Comparison of ENCODE assay signal across 1 cellular context in genomic region chr11:19715373-19715772, GRCh38.
A peak's percentile ranks its signal among the peaks of the same experiment; 100 is the strongest.
TF ChIP-seq lines count a peak whose summit lies in the region.

No MANE protein-coding gene starts in this region.

TF ChIP-seq in SK-N-SH, 30 proteins besides CTCF, POLR2A, EP300 and RAD21 (continued from another document):
- TF ChIP-seq EZH2phosphoT487 (IDR thresholded peaks at IDR 0.05; ENCODE audit: borderline replicate concordance, low read depth): no peak
- no peak; the same call in 1 of the 2 replicates for TF ChIP-seq TAF1 (IDR thresholded peaks at IDR 0.05; ENCODE audit: borderline replicate concordance, low read depth, low read length)
- TF ChIP-seq SMC3 (IDR thresholded peaks at IDR 0.05; ENCODE audit: low read depth, low read length): no peak
- TF ChIP-seq NRF1 (IDR thresholded peaks at IDR 0.05; ENCODE audit: low read depth, low read length): no peak
- TF ChIP-seq REST (IDR thresholded peaks at IDR 0.05; ENCODE audit: low read depth, low read length): no peak
- peak; percentile 42; the same call in 1 of the 2 replicates for TF ChIP-seq NFIC (IDR thresholded peaks at IDR 0.05; ENCODE audit: borderline replicate concordance)
- TF ChIP-seq MEF2A (IDR thresholded peaks at IDR 0.05; ENCODE audit: borderline replicate concordance, low read depth): no peak
- TF ChIP-seq MXI1 (IDR thresholded peaks at IDR 0.05; ENCODE audit: low read depth, low read length): no peak
- peak; percentile 87 for TF ChIP-seq FOSL2 (IDR thresholded peaks at IDR 0.05; ENCODE audit: borderline replicate concordance, low read depth)
- TF ChIP-seq RXRA (IDR thresholded peaks at IDR 0.05; ENCODE audit: borderline replicate concordance, low read depth): peak; percentile 95
- TF ChIP-seq JUND (IDR thresholded peaks at IDR 0.05): peak; percentile 76
- no peak for TF ChIP-seq GABPA (IDR thresholded peaks at IDR 0.05; ENCODE audit: low read depth)
- no peak for TF ChIP-seq YY1 (IDR thresholded peaks at IDR 0.05; ENCODE audit: low read depth)
- no peak for TF ChIP-seq ELF1 (IDR thresholded peaks at IDR 0.05)
- no peak for TF ChIP-seq RCOR1 (IDR thresholded peaks at IDR 0.05; ENCODE audit: low read length)
- no peak for TF ChIP-seq IRF3 (IDR thresholded peaks at IDR 0.05; ENCODE audit: low read depth, low read length)
